Comparison of ENCODE assay signal across 2 cellular contexts in genomic region chr18:47263828-47264314, GRCh38.
TF ChIP-seq lines count a peak whose summit lies in the region.

No MANE protein-coding gene starts in this region.

TF ChIP-seq in SK-N-SH, 30 proteins besides CTCF, POLR2A, EP300 and RAD21 (continued from another document):
- TF ChIP-seq ZBTB33 (IDR thresholded peaks at IDR 0.05; ENCODE audit: borderline replicate concordance, low read depth) (no peak), GABPA (IDR thresholded peaks at IDR 0.05; ENCODE audit: low read depth) (no peak), IRF3 (IDR thresholded peaks at IDR 0.05; ENCODE audit: low read depth, low read length) (no peak), TAF1 (IDR thresholded peaks at IDR 0.05; ENCODE audit: borderline replicate concordance, low read depth, low read length) (no peak), FOXM1 (IDR thresholded peaks at IDR 0.05; ENCODE audit: low read depth) (no peak), SMC3 (IDR thresholded peaks at IDR 0.05; ENCODE audit: low read depth, low read length) (no peak)
TF ChIP-seq in SK-N-SH: peak in this region for 0.

TF ChIP-seq in WTC11, 78 proteins besides CTCF, POLR2A, EP300 and RAD21 (continued from another document):
- peak; percentile 29; the same call in 1 of the 2 replicates for TF ChIP-seq PRDM15 (CRISPR knock-in tag; IDR thresholded peaks at IDR 0.05)
